ENCODE assay signal across 2 cellular contexts in the genomic region with DNA sequence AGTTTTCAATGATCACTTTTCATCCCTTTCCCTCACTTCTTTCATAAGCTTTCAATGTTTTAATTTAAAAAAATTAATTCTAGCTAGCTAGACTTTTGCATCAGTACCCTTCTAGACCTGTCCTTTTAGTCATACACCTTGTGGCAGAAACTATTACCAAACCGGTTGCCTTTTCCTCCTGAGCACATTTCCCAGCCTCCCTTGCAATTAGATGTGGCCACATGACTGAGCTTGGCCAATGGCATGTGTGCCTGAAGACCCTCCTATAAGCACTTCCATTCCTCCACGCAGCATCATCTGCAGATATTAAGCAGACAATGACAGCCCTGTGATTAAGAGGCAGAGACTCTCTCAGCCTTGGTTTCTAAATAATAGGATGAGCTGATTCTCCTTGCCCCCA.
TF ChIP-seq lines count a peak whose summit lies in the region.

No MANE protein-coding gene starts in this region.

TF ChIP-seq in HCT116, 20 proteins besides CTCF, POLR2A, EP300 and RAD21:
- TF ChIP-seq CBX3 (IDR thresholded peaks at IDR 0.05; ENCODE audit: low read depth) (0 out of 2 replicates have a peak, but pooled peaks have one; percentile 12), POLR2AphosphoS5 (IDR thresholded peaks at IDR 0.05; ENCODE audit: low read depth, low read length) (no peak)

TF ChIP-seq in IMR-90, 13 proteins besides CTCF, POLR2A, EP300 and RAD21:
- TF ChIP-seq MAFK (IDR thresholded peaks at IDR 0.05; ENCODE audit: low read depth, low read length), result no peak
- no peak for TF ChIP-seq RCOR1 (IDR thresholded peaks at IDR 0.05; ENCODE audit: insufficient replicate concordance, low read length)
- TF ChIP-seq, protein P1, sequence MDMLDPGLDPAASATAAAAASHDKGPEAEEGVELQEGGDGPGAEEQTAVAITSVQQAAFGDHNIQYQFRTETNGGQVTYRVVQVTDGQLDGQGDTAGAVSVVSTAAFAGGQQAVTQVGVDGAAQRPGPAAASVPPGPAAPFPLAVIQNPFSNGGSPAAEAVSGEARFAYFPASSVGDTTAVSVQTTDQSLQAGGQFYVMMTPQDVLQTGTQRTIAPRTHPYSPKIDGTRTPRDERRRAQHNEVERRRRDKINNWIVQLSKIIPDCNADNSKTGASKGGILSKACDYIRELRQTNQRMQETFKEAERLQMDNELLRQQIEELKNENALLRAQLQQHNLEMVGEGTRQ (IDR thresholded peaks at IDR 0.05; ENCODE audit: low read depth, low read length), result no peak
- no peak for TF ChIP-seq CHD1 (IDR thresholded peaks at IDR 0.05; ENCODE audit: low read depth, low read length)
- no peak for TF ChIP-seq FOS (IDR thresholded peaks at IDR 0.05; ENCODE audit: low read depth, low read length)
- no peak for TF ChIP-seq MAZ (IDR thresholded peaks at IDR 0.05; ENCODE audit: borderline replicate concordance, low read depth, low read length)
- no peak for TF ChIP-seq SMC3 (IDR thresholded peaks at IDR 0.05; ENCODE audit: low read depth, low read length)
- no peak for TF ChIP-seq BHLHE40 (IDR thresholded peaks at IDR 0.05; ENCODE audit: low read depth, low read length)
- TF ChIP-seq NFE2L2 (IDR thresholded peaks at IDR 0.05; ENCODE audit: low read depth, low read length), result no peak
- no peak for TF ChIP-seq RFX5 (IDR thresholded peaks at IDR 0.05; ENCODE audit: low read depth, low read length)
- no peak for TF ChIP-seq CEBPB (IDR thresholded peaks at IDR 0.05; ENCODE audit: low read depth, low read length)
- TF ChIP-seq ELK1 (IDR thresholded peaks at IDR 0.05; ENCODE audit: borderline replicate concordance, low read depth, low read length), result no peak
- no peak for TF ChIP-seq MXI1 (IDR thresholded peaks at IDR 0.05; ENCODE audit: borderline replicate concordance, low read depth, low read length)
TF ChIP-seq in IMR-90: peak in this region for 0.
